ENCODE assay signal across 25 cellular contexts in genomic region chr15:66787472-66787871, GRCh38.
"Had no signal": no experiment of that assay in that cellular context is flagged by ENCODE, and none has a peak within 500 bp of the region (broad histone marks: within the 10 kb centered on the region; RNA-seq: fewer than 3 reads in every experiment).

No MANE protein-coding gene starts in this region.

- H3K27me3 ChIP-seq: brain microvascular endothelial cell, esophagus squamous epithelium, upper lobe of left lung had no signal

- DNase-seq: activated CD4-positive, alpha-beta T cell treated with anti-CD3 and anti-CD28 coated beads for 36 hours; activated CD4-positive, CD25-positive, alpha-beta regulatory T cell; activated CD8-positive, alpha-beta memory T cell treated with anti-CD3 and anti-CD28 coated beads, Interleukin-2, amount 10 ng/mL, durations not matched to agents 7 days and 5 days; activated CD8-positive, alpha-beta T cell treated with anti-CD3 and anti-CD28 coated beads, Interleukin-2, amount 10 ng/mL, durations not matched to agents 7 days and 5 days; activated naive CD4-positive, alpha-beta T cell; activated naive CD8-positive, alpha-beta T cell treated with anti-CD3 and anti-CD28 coated beads for 36 hours; activated T-cell treated with anti-CD3 and anti-CD28 coated beads, Interleukin-2, amount 50 U/mL, for 48 hours; amniotic stem cell; brain microvascular endothelial cell; central memory CD4-positive, alpha-beta T cell; effector CD4-positive, alpha-beta T cell; esophagus squamous epithelium; foreskin melanocyte; mucosa of descending colon; right cardiac atrium; stimulated activated CD4-positive, alpha-beta T cell treated with anti-CD3 and anti-CD28 coated beads, Interleukin-12 subunit alpha, Interleukin-12 subunit beta, amount 100 ng/mL, for 4 hours; stimulated activated CD4-positive, alpha-beta T cell treated with anti-CD3 and anti-CD28 coated beads, Interleukin-4, amount 100 ng/mL, for 1 hour; substantia nigra; upper lobe of left lung had no signal

- H3K9me3 ChIP-seq: esophagus squamous epithelium, mucosa of descending colon, upper lobe of left lung had no signal

- ATAC-seq: activated CD4-positive, alpha-beta T cell treated with anti-CD3 and anti-CD28 coated beads for 36 hours; activated CD8-positive, alpha-beta memory T cell treated with anti-CD3 and anti-CD28 coated beads, Interleukin-2, amount 10 ng/mL, durations not matched to agents 7 days and 5 days; activated CD8-positive, alpha-beta T cell treated with anti-CD3 and anti-CD28 coated beads, Interleukin-2, amount 10 ng/mL, durations not matched to agents 7 days and 5 days; left colon; mucosa of descending colon; natural killer cell treated with Interleukin-12 subunit alpha and Interleukin-12 subunit beta and Interleukin-15 and Interleukin-18, amount 100 ng/mL, for 72 hours had no signal

- FAIRE-seq: astrocyte, endometrium, keratinocyte had no signal

- H3K4me3 ChIP-seq: esophagus squamous epithelium, mucosa of descending colon, upper lobe of left lung had no signal

- H3K27ac ChIP-seq: brain microvascular endothelial cell, epithelial cell of prostate, esophagus squamous epithelium, upper lobe of left lung had no signal

- H3K36me3 ChIP-seq: brain microvascular endothelial cell, esophagus squamous epithelium had no signal
